15 cellular contexts compared by ENCODE assay signal in the genomic region with DNA sequence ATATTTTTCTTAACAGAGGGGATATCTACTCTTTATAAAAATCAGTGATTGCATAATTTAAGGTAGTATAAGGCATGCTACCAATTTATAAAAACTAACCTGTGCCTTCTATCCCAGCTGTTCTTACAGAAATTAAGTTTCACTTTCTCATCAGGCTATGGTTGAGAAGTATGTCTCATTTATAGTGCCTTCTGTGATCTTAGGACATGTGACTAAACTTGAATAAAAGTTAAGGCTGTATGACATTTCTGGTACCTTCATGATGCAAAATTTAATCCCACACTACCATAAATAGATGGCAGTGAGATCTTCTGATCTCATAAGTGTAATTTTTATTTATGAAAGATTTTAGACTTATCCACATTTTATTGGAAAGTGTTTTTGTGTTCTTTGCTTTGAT. TPM values are rescaled to one million over a fixed set of nuclear protein-coding genes. Genes with fewer than 3 reads are reported as not detected.
DNase-seq lines count a peak whose midpoint lies in the region; ATAC-seq and TF ChIP-seq lines count a peak whose summit lies in the region.
"Had no signal": no experiment of that assay in that cellular context is flagged by ENCODE, and none has a peak within 500 bp of the region (broad histone marks: within the 10 kb centered on the region; RNA-seq: fewer than 3 reads in every experiment).

No MANE protein-coding gene starts in this region.

- H3K4me3 Mint-ChIP-seq in activated T-helper 1 cell treated with anti-CD3 and anti-CD28 coated beads, Interleukin-12 subunit alpha, Interleukin-12 subunit beta, Interleukin-2, Interleukin-4 antibody, amounts not matched to agents 30 ng/mL and 10 ng/mL and 1 ng/mL, durations not matched to agents 14 hours and 24 hours and 36 hours: no peak overlapping the region
- H3K4me3 Mint-ChIP-seq: stimulated activated naive B cell treated with anti-CD40 and anti-IgM and Interleukin-4, amounts not matched to agents 10 μg/mL and 1 μg/mL and 100 μg/mL, for 72 hours had no signal

- no peak for TF ChIP-seq POLR2A in stomach (IDR thresholded peaks at IDR 0.05)

- H3K27me3 ChIP-seq in osteoblast (ENCODE audit: insufficient read depth, low read length) (no peaks in the 10 kb centered on the region), stomach (no peaks in the 10 kb centered on the region)
- H3K27me3 ChIP-seq: spleen had no signal

- DNase-seq in activated CD4-positive, CD25-positive, alpha-beta regulatory T cell treated with anti-CD3 and anti-CD28 coated beads, Interleukin-2, amount 50 U/mL, for 72 hours: no peak
- no peak for DNase-seq in activated T-helper 1 cell treated with anti-CD3 and anti-CD28 coated beads, Interleukin-12 subunit alpha, Interleukin-12 subunit beta, Interleukin-2, Interleukin-4 antibody, amounts not matched to agents 30 ng/mL and 10 ng/mL and 1 ng/mL, durations not matched to agents 14 hours and 24 hours and 36 hours (ENCODE audit: low spot score)
- no peak for DNase-seq in osteoblast (ENCODE audit: insufficient read length, low spot score, missing footprints)
- no peak for DNase-seq in NCI-H128 (lab: John Stamatoyannopoulos, UW; ENCODE audit: unreplicated experiment)
- no peak for DNase-seq in stomach
- no peak for DNase-seq in stimulated activated CD4-positive, alpha-beta T cell treated with anti-CD3 and anti-CD28 coated beads, Interleukin-12 subunit alpha, Interleukin-12 subunit beta, amount 100 ng/mL, for 4 hours
- DNase-seq: activated CD4-positive, alpha-beta T cell treated with anti-CD3 and anti-CD28 coated beads, Interleukin-2, amount 50 U/mL, for 48 hours; foreskin melanocyte; GF-D8; NCI-H1694; spleen; stimulated activated naive B cell treated with anti-CD40 and anti-IgM and Interleukin-4, amounts not matched to agents 10 μg/mL and 1 μg/mL and 100 μg/mL, for 72 hours had no signal

- TF ChIP-seq CTCF in osteoblast (IDR thresholded peaks at IDR 0.05; ENCODE audit: extremely low read depth, low read depth, low read length): no peak
- TF ChIP-seq CTCF in stomach (IDR thresholded peaks at IDR 0.05): no peak

- peaks cover 97% of the 10 kb centered on the region for H3K79me2 ChIP-seq in osteoblast (ENCODE audit: insufficient read depth, low read length)

- peaks cover 52% of the 10 kb centered on the region for H4K20me1 ChIP-seq in osteoblast (ENCODE audit: insufficient read depth, low read length)

- no peaks in the 10 kb centered on the region for H3K9me3 Mint-ChIP-seq in activated T-helper 1 cell treated with anti-CD3 and anti-CD28 coated beads, Interleukin-12 subunit alpha, Interleukin-12 subunit beta, Interleukin-2, Interleukin-4 antibody, amounts not matched to agents 30 ng/mL and 10 ng/mL and 1 ng/mL, durations not matched to agents 14 hours and 24 hours and 36 hours
- H3K9me3 Mint-ChIP-seq: stimulated activated naive B cell treated with anti-CD40 and anti-IgM and Interleukin-4, amounts not matched to agents 10 μg/mL and 1 μg/mL and 100 μg/mL, for 72 hours had no signal

- H3K36me3 ChIP-seq in osteoblast (ENCODE audit: insufficient read depth, low read length) (peaks cover 16% of the 10 kb centered on the region), stomach (peaks cover 0 to under 1% (median 0%) of the 10 kb centered on the region in 4 donors)

- H3K4me1 ChIP-seq in osteoblast (ENCODE audit: insufficient read depth, low read length) (peaks cover 93% of the 10 kb centered on the region), stomach (peaks cover 47 to 98% (median 79%) of the 10 kb centered on the region in 4 donors)

- H3K27ac Mint-ChIP-seq in activated T-helper 1 cell treated with anti-CD3 and anti-CD28 coated beads, Interleukin-12 subunit alpha, Interleukin-12 subunit beta, Interleukin-2, Interleukin-4 antibody, amounts not matched to agents 30 ng/mL and 10 ng/mL and 1 ng/mL, durations not matched to agents 14 hours and 24 hours and 36 hours: peak overlapping the region; percentile 8
- H3K27ac Mint-ChIP-seq: stimulated activated naive B cell treated with anti-CD40 and anti-IgM and Interleukin-4, amounts not matched to agents 10 μg/mL and 1 μg/mL and 100 μg/mL, for 72 hours had no signal

- no peaks in the 10 kb centered on the region for H3K27me3 Mint-ChIP-seq in activated T-helper 1 cell treated with anti-CD3 and anti-CD28 coated beads, Interleukin-12 subunit alpha, Interleukin-12 subunit beta, Interleukin-2, Interleukin-4 antibody, amounts not matched to agents 30 ng/mL and 10 ng/mL and 1 ng/mL, durations not matched to agents 14 hours and 24 hours and 36 hours (ENCODE audit: insufficient read depth)
- H3K27me3 Mint-ChIP-seq: stimulated activated naive B cell treated with anti-CD40 and anti-IgM and Interleukin-4, amounts not matched to agents 10 μg/mL and 1 μg/mL and 100 μg/mL, for 72 hours had no signal

- H3K27ac ChIP-seq in osteoblast (ENCODE audit: low read depth, low read length): peak overlapping the region; percentile 49
- H3K27ac ChIP-seq in stomach: no peak overlapping the region
- H3K27ac ChIP-seq: spleen had no signal

- intact Hi-C loops in activated T-helper 1 cell treated with anti-CD3 and anti-CD28 coated beads, Interleukin-12 subunit alpha, Interleukin-12 subunit beta, Interleukin-2, Interleukin-4 antibody, amounts not matched to agents 30 ng/mL and 10 ng/mL and 1 ng/mL, durations not matched to agents 14 hours and 24 hours and 36 hours (cut with micrococcal nuclease): no loop called here
- intact Hi-C loops in stomach (cut with DNase I; ENCODE audit: low total_unique reads): no loop called here

- H3K4me1 Mint-ChIP-seq in activated T-helper 1 cell treated with anti-CD3 and anti-CD28 coated beads, Interleukin-12 subunit alpha, Interleukin-12 subunit beta, Interleukin-2, Interleukin-4 antibody, amounts not matched to agents 30 ng/mL and 10 ng/mL and 1 ng/mL, durations not matched to agents 14 hours and 24 hours and 36 hours (ENCODE audit: low read depth): peaks cover 83% of the 10 kb centered on the region

- H2AFZ ChIP-seq in osteoblast (ENCODE audit: low read length): no peak overlapping the region

- peak overlapping the region; percentile 29 for H3K4me2 ChIP-seq in osteoblast (ENCODE audit: insufficient read depth, low read length)

- peak; percentile 71 to 75 for ATAC-seq in activated CD4-positive, CD25-positive, alpha-beta regulatory T cell treated with anti-CD3 and anti-CD28 coated beads, Interleukin-2, amount 50 U/mL, for 24 hours
- peak; percentile 36 for ATAC-seq in HG02588 (IDR thresholded peaks at IDR 0.05; ENCODE audit: unreplicated experiment)
- ATAC-seq: Right ventricle myocardium inferior; stimulated activated naive B cell treated with anti-CD40 and anti-IgM and Interleukin-4, amounts not matched to agents 10 μg/mL and 1 μg/mL and 100 μg/mL, for 72 hours had no signal

- no peak for TF ChIP-seq EP300 in stomach (IDR thresholded peaks at IDR 0.05)

- no peaks in the 10 kb centered on the region for H3K9me3 ChIP-seq in osteoblast (ENCODE audit: low read depth, low read length)
- no peaks in the 10 kb centered on the region for H3K9me3 ChIP-seq in stomach
- H3K9me3 ChIP-seq: spleen had no signal

- H3K4me3 ChIP-seq in osteoblast (ENCODE audit: insufficient read depth, low read length) (no peak overlapping the region), stomach (no peak overlapping the region)
- H3K4me3 ChIP-seq: spleen had no signal

- H3K36me3 Mint-ChIP-seq in activated T-helper 1 cell treated with anti-CD3 and anti-CD28 coated beads, Interleukin-12 subunit alpha, Interleukin-12 subunit beta, Interleukin-2, Interleukin-4 antibody, amounts not matched to agents 30 ng/mL and 10 ng/mL and 1 ng/mL, durations not matched to agents 14 hours and 24 hours and 36 hours (ENCODE audit: low read depth): peaks cover 28% of the 10 kb centered on the region

RNA-seq across cellular contexts. Expression of a gene that starts 12.6 kb away (rescaled TPM):
- 20.8 and 21.9 TPM in 2 replicates for total RNA-seq in activated T-helper 1 cell treated with anti-CD3 and anti-CD28 coated beads, Interleukin-12 subunit alpha, Interleukin-12 subunit beta, Interleukin-2, Interleukin-4 antibody, amounts not matched to agents 30 ng/mL and 10 ng/mL and 1 ng/mL, durations not matched to agents 14 hours and 24 hours and 36 hours
- total RNA-seq in osteoblast: 28.2 and 30.4 TPM in 2 replicates
- total RNA-seq in stomach: 10 to 100 TPM in 4 of 5 donors, 1 to 10 TPM in 1; 7.2 to 73.4 (median 40.6) TPM
- 10 to 100 TPM in 1 of 3 donors, 1 to 10 TPM in 2; 7.8 to 20.2 (median 9.5) TPM for polyA plus RNA-seq in stomach
